ENCODE assay signal across 31 cellular contexts in the genomic region with DNA sequence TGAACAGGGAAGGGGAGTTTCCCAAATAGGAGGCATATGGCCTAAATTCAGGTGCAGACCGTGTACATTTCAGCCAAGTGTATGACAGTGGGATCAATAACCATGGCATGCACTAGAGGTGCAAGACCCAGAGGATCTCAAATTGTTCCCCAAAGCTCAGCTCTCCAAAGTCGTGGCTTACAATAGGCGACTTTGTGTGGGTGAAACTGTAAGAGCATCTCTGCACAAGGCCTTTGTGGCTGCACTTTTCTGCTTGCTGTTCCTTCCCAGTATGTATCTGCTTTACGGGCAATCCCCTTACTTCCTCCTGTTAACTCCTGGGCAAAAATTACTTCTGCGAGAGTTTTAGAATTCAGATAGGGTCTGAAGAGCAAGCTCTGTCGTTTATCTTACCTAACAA.
"Had no signal": no experiment of that assay in that cellular context is flagged by ENCODE, and none has a peak within 500 bp of the region (broad histone marks: within the 10 kb centered on the region; RNA-seq: fewer than 3 reads in every experiment).

No MANE protein-coding gene starts in this region.

- H3K4me1 Mint-ChIP-seq: activated T-helper 17 cell treated with anti-CD3 and anti-CD28 coated beads, Interleukin-2, amount 50 U/mL, for 72 hours; immature natural killer cell; naive thymus-derived CD4-positive, alpha-beta T cell; stimulated activated effector memory CD8-positive, alpha-beta T cell treated with anti-CD3 and anti-CD28 coated beads, Interleukin-12 subunit alpha, Interleukin-12 subunit beta, amount 100 ng/mL, for 72 hours; stimulated activated naive CD8-positive, alpha-beta T cell treated with anti-CD3 and anti-CD28 coated beads, Interleukin-15, amount 100 ng/mL, for 72 hours had no signal

- H3K36me3 ChIP-seq: heart left ventricle, pancreas, prostate gland, thyroid gland, upper lobe of right lung had no signal

- H3K27me3 Mint-ChIP-seq: activated CD8-positive, alpha-beta T cell treated with anti-CD3 and anti-CD28 coated beads for 36 hours; activated T-helper 17 cell treated with anti-CD3 and anti-CD28 coated beads, Interleukin-2, amount 50 U/mL, for 72 hours; naive thymus-derived CD4-positive, alpha-beta T cell; stimulated activated naive CD8-positive, alpha-beta T cell treated with anti-CD3 and anti-CD28 coated beads, Interleukin-15, amount 100 ng/mL, for 72 hours had no signal

- H3K36me3 Mint-ChIP-seq: immature natural killer cell; mesothelial cell of epicardium; stimulated activated effector memory CD8-positive, alpha-beta T cell treated with anti-CD3 and anti-CD28 coated beads, Interleukin-12 subunit alpha, Interleukin-12 subunit beta, amount 100 ng/mL, for 72 hours had no signal

- H3K4me3 Mint-ChIP-seq: activated CD8-positive, alpha-beta T cell treated with anti-CD3 and anti-CD28 coated beads for 36 hours; activated T-cell treated with anti-CD3 and anti-CD28 coated beads, Interleukin-2, amount 50 U/mL, for 4 hours; activated T-helper 17 cell treated with anti-CD3 and anti-CD28 coated beads, Interleukin-2, amount 50 U/mL, for 72 hours; immature natural killer cell; mesothelial cell of epicardium; naive thymus-derived CD4-positive, alpha-beta T cell; stimulated activated effector memory CD8-positive, alpha-beta T cell treated with anti-CD3 and anti-CD28 coated beads, Interleukin-12 subunit alpha, Interleukin-12 subunit beta, amount 100 ng/mL, for 72 hours; stimulated activated naive CD8-positive, alpha-beta T cell treated with anti-CD3 and anti-CD28 coated beads, Interleukin-15, amount 100 ng/mL, for 72 hours; T-helper 1 cell treated with Interleukin-12 subunit alpha and Interleukin-12 subunit beta and Interleukin-4 antibody, amounts not matched to agents 30 μg/mL and 1 μg/mL, for 36 hours had no signal

- H3K9me3 Mint-ChIP-seq: mesothelial cell of epicardium had no signal

- DNase-seq: activated CD4-positive, alpha-beta T cell treated with anti-CD3 and anti-CD28 coated beads for 1 hour; activated CD4-positive, alpha-beta T cell treated with anti-CD3 and anti-CD28 coated beads, Interleukin-2, amount 50 U/mL, for 1 hour; activated CD8-positive, alpha-beta T cell treated with anti-CD3 and anti-CD28 coated beads for 36 hours; activated gamma-delta T cell treated with Interleukin-2 at 50 U/mL for 16 hours; activated naive CD4-positive, alpha-beta T cell treated with anti-CD3 and anti-CD28 coated beads, Interleukin-2, amount 50 U/mL, for 16 hours; activated T-cell treated with anti-CD3 and anti-CD28 coated beads, Interleukin-2, amount 50 U/mL, for 4 hours; amniotic stem cell; central memory CD4-positive, alpha-beta T cell; effector memory CD4-positive, alpha-beta T cell; erythroblast; heart left ventricle; hypothalamus; immature natural killer cell; kidney; left colon; mammary epithelial cell; naive thymus-derived CD4-positive, alpha-beta T cell; pancreas; retina; stimulated activated CD4-positive, alpha-beta T cell treated with anti-CD3 and anti-CD28 coated beads, Interleukin-4, amount 100 ng/mL, for 24 hours; stimulated activated naive CD8-positive, alpha-beta T cell treated with anti-CD3 and anti-CD28 coated beads, Interleukin-15, amount 100 ng/mL, for 72 hours; T-helper 9 cell; thyroid gland; upper lobe of right lung had no signal

- H3K27ac Mint-ChIP-seq: activated CD8-positive, alpha-beta T cell treated with anti-CD3 and anti-CD28 coated beads for 36 hours; activated T-helper 17 cell treated with anti-CD3 and anti-CD28 coated beads, Interleukin-2, amount 50 U/mL, for 72 hours; immature natural killer cell; mesothelial cell of epicardium; naive thymus-derived CD4-positive, alpha-beta T cell; stimulated activated effector memory CD8-positive, alpha-beta T cell treated with anti-CD3 and anti-CD28 coated beads, Interleukin-12 subunit alpha, Interleukin-12 subunit beta, amount 100 ng/mL, for 72 hours; stimulated activated naive CD8-positive, alpha-beta T cell treated with anti-CD3 and anti-CD28 coated beads, Interleukin-15, amount 100 ng/mL, for 72 hours; T-helper 1 cell treated with Interleukin-12 subunit alpha and Interleukin-12 subunit beta and Interleukin-4 antibody, amounts not matched to agents 30 μg/mL and 1 μg/mL, for 36 hours had no signal

- ATAC-seq: activated CD8-positive, alpha-beta T cell treated with anti-CD3 and anti-CD28 coated beads for 36 hours; activated T-cell treated with anti-CD3 and anti-CD28 coated beads, Interleukin-2, amount 50 U/mL, for 4 hours; activated T-helper 17 cell treated with anti-CD3 and anti-CD28 coated beads, Interleukin-2, amount 50 U/mL, for 72 hours; heart left ventricle; left colon; naive thymus-derived CD4-positive, alpha-beta T cell; pancreas; sciatic nerve; stimulated activated effector memory CD8-positive, alpha-beta T cell treated with anti-CD3 and anti-CD28 coated beads, Interleukin-12 subunit alpha, Interleukin-12 subunit beta, amount 100 ng/mL, for 72 hours; stimulated activated naive CD8-positive, alpha-beta T cell treated with anti-CD3 and anti-CD28 coated beads, Interleukin-15, amount 100 ng/mL, for 72 hours; upper lobe of right lung had no signal

- H3K4me1 ChIP-seq: pancreas, thyroid gland had no signal

- H3K9me3 ChIP-seq: heart left ventricle, pancreas, prostate gland, thyroid gland, upper lobe of right lung had no signal

- H3K4me3 ChIP-seq: heart left ventricle, pancreas, prostate gland, skin epidermis, thyroid gland, upper lobe of right lung had no signal

- H3K27ac ChIP-seq: pancreas, prostate gland, thyroid gland, upper lobe of right lung had no signal

- H3K27me3 ChIP-seq: heart left ventricle, pancreas, thyroid gland, upper lobe of right lung had no signal
